Comparison of ENCODE assay signal across 9 cellular contexts in genomic region chr6:43714311-43715055, GRCh38. TPM values are rescaled to one million over a fixed set of nuclear protein-coding genes. Genes with fewer than 3 reads are reported as not detected.
DNase-seq lines count a peak whose midpoint lies in the region; ATAC-seq, FAIRE-seq and TF ChIP-seq lines count a peak whose summit lies in the region.
"Had no signal": no experiment of that assay in that cellular context is flagged by ENCODE, and none has a peak within 500 bp of the region (broad histone marks: within the 10 kb centered on the region; RNA-seq: fewer than 3 reads in every experiment).

No MANE protein-coding gene starts in this region.

- H3K14ac ChIP-seq in H1 (ENCODE audit: insufficient read length), result no peak overlapping the region

- H3K79me1 ChIP-seq in H1 (ENCODE audit: low read depth, low read length), result no peaks in the 10 kb centered on the region

- H3K27me3 ChIP-seq in AG04450 (ENCODE audit: control insufficient read depth, insufficient read depth, low read length) (peaks cover 6% of the 10 kb centered on the region), H1 (replicated peaks in 1 of 4; ENCODE audit: control insufficient read depth in 3 of 4, extremely low read depth in 1 of 4, insufficient read depth in 3 of 4, low read length in 3 of 4) (no peaks in the 10 kb centered on the region)
- H3K27me3 ChIP-seq in CD4-positive, alpha-beta memory T cell (ENCODE audit: insufficient read depth, low read length), result no peaks in the 10 kb centered on the region

- H3K4me1 Mint-ChIP-seq in CD4-positive, alpha-beta memory T cell, result peaks cover 0 to 1% (median 0%) of the 10 kb centered on the region in 4 donors

- H3K4ac ChIP-seq in H1 (replicated peaks; ENCODE audit: insufficient read length, low read depth, low read length), result no peak overlapping the region

- DNase-seq in AG04450 (ENCODE audit: low read depth, low spot score), result peak; percentile 61
- DNase-seq in H1 (ENCODE audit: low read depth in 1 of 2, low spot score in 2 of 2), result no peak
- DNase-seq in putamen (ENCODE audit: low spot score), result no peak
- no peak for DNase-seq in CD4-positive, alpha-beta memory T cell
- DNase-seq in NCI-H2107 treated with DMSO at 0.1 percent for 48 hours (lab: John Stamatoyannopoulos, UW; ENCODE audit: unreplicated experiment), result no peak
- DNase-seq: CD4-positive, CD25-positive, alpha-beta regulatory T cell had no signal

- no peak for TF ChIP-seq EP300 in H1 (IDR thresholded peaks at IDR 0.05; ENCODE audit: borderline replicate concordance in 1 of 2, low read depth in 2 of 2, low read length in 2 of 2)

- H3K18ac ChIP-seq in H1 (ENCODE audit: extremely low read depth, low read length), result no peak overlapping the region; the same call in 1 of the 2 replicates

- CTCF ChIA-PET in AG04450 (lab: Charles Lee) (interaction anchor here (0.7 to 1.9 kb wide), 3 partner anchors 10 to 364 kb away, joined by 3 to 7 read pairs (median 5); no protein-coding TSS in a partner anchor), H1 (lab: Charles Lee; ENCODE audit: partially characterized antibody) (interaction anchor here (0.6 to 3.6 kb wide), 15 partner anchors 8 to 364 kb away, joined by 3 to 26 read pairs (median 3); partner anchors contain the start of gene VEGFA)
- CTCF ChIA-PET in CD4-positive, alpha-beta memory T cell (lab: Charles Lee; ENCODE audit: partially characterized antibody), result interaction anchor here (1.0 to 1.3 kb wide), 2 partner anchors 10 to 55 kb away, joined by 3 to 6 read pairs; no protein-coding TSS in a partner anchor

- no peaks in the 10 kb centered on the region for H3K9me3 ChIP-seq in AG04450 (ENCODE audit: control insufficient read depth, insufficient read depth, low read length)
- H3K9me3 ChIP-seq in H1 (ENCODE audit: insufficient read depth in 2 of 2, low read depth in 1 of 2, low read length in 1 of 2), result no peaks in the 10 kb centered on the region
- no peaks in the 10 kb centered on the region for H3K9me3 ChIP-seq in CD4-positive, alpha-beta memory T cell (ENCODE audit: control insufficient read depth in 1 of 2, low read length in 2 of 2)

- peak overlapping the region; percentile 67 for H4K91ac ChIP-seq in H1 (replicated peaks; ENCODE audit: insufficient read length, low read length)

- H3K4me3 ChIP-seq in AG04450 (ENCODE audit: low read depth, low read length), result no peak overlapping the region
- H3K4me3 ChIP-seq in H1 (ENCODE audit: extremely low read depth in 1 of 4, insufficient read depth in 2 of 4, low read depth in 3 of 4, low read length in 4 of 4), result no peak overlapping the region
- no peak overlapping the region for H3K4me3 ChIP-seq in CD4-positive, alpha-beta memory T cell (ENCODE audit: low read length in 2 of 2)

- H3K4me3 Mint-ChIP-seq in CD4-positive, alpha-beta memory T cell, result no peak overlapping the region

- POLR2A ChIA-PET in AG04450 (lab: Yijun Ruan, JAX), result interaction anchor here (0.9 to 1.6 kb wide), 4 partner anchors 10 to 55 kb away, joined by 3 to 6 read pairs (median 4); partner anchors contain the start of gene VEGFA
- POLR2A ChIA-PET in H1 (lab: Charles Lee; ENCODE audit: partially characterized antibody), result interaction anchor here (0.5 to 3.3 kb wide), 8 partner anchors 8 to 96 kb away, joined by 3 to 17 read pairs (median 4); partner anchors contain the start of gene VEGFA
- POLR2A ChIA-PET in CD4-positive, alpha-beta memory T cell (lab: Charles Lee; ENCODE audit: partially characterized antibody), result no interaction called here

- H3K9me3 Mint-ChIP-seq in CD4-positive, alpha-beta memory T cell, result no peaks in the 10 kb centered on the region
- H3K9me3 Mint-ChIP-seq: CD4-positive, CD25-positive, alpha-beta regulatory T cell had no signal

- TF ChIP-seq CTCF in AG04450 (IDR thresholded peaks at IDR 0.05; ENCODE audit: low read depth, low read length) (no peak), H1 (IDR thresholded peaks at IDR 0.05; ENCODE audit: control extremely low read depth in 1 of 3, insufficient read depth in 1 of 3, low read depth in 1 of 3, low read length in 3 of 3) (no peak)

- H2BK120ac ChIP-seq in H1 (replicated peaks; ENCODE audit: low read depth, low read length), result no peak overlapping the region

- H2BK5ac ChIP-seq in H1 (ENCODE audit: low read depth, low read length), result peak overlapping the region; percentile 66; the same call in 1 of the 2 replicates

- H4K5ac ChIP-seq in H1 (ENCODE audit: insufficient read length, low read depth, low read length), result no peak overlapping the region

- H2BK15ac ChIP-seq in H1 (ENCODE audit: low read length), result no peak overlapping the region

- WGBS in H1 (ENCODE audit: extremely low coverage in 1 of 2, insufficient coverage in 1 of 2, insufficient read length in 1 of 2, insufficient replicate concordance in 2 of 2, low coverage in 1 of 2, low lambda C conversion rate in 2 of 2, missing lambda C conversion rate in 1 of 2), 2 experiments, result 73% methylated on average over 8 of the region's 9 CpGs; no CpG with 5 or more reads in 1 of the 2 experiments

- no peaks in the 10 kb centered on the region for H3K36me3 ChIP-seq in H1 (ENCODE audit: control insufficient read depth in 2 of 4, insufficient read depth in 4 of 4, low read length in 3 of 4)
- H3K36me3 ChIP-seq in CD4-positive, alpha-beta memory T cell (ENCODE audit: insufficient read depth, low read length), result no peaks in the 10 kb centered on the region

- no peak for TF ChIP-seq POLR2A in H1 (IDR thresholded peaks at IDR 0.05; ENCODE audit: control extremely low read depth in 1 of 2, low read depth in 2 of 2, low read length in 2 of 2)

- H3K23ac ChIP-seq in H1 (ENCODE audit: insufficient read length), result no peak overlapping the region

- no peak overlapping the region for H3K56ac ChIP-seq in H1 (replicated peaks; ENCODE audit: insufficient read length, low read depth, low read length)

- H3K9ac ChIP-seq in H1 (replicated peaks in 1 of 4; ENCODE audit: extremely low read depth in 1 of 4, low read depth in 3 of 4, low read length in 3 of 4), result no peak overlapping the region

- no peak for FAIRE-seq in H1 (lab: Jason Lieb, UNC)

- H3K4me2 ChIP-seq in H1 (ENCODE audit: insufficient read depth in 1 of 2, low read depth in 2 of 2, low read length in 2 of 2), result 0 out of 4 replicates have a peak overlapping the region, but pooled peaks of 1 of the 2 experiments have one; percentile 11

- H3K27me3 Mint-ChIP-seq in CD4-positive, alpha-beta memory T cell, result peaks cover 15 to 16% of the 10 kb centered on the region in 2 donors

- peaks cover 0 to 10% (median 5%) of the 10 kb centered on the region in 4 experiments; a peak in 5 of 7 replicates for H3K4me1 ChIP-seq in H1 (replicated peaks in 1 of 4; ENCODE audit: control insufficient read depth in 3 of 4, insufficient read depth in 4 of 4, low read length in 3 of 4)
- H3K4me1 ChIP-seq in CD4-positive, alpha-beta memory T cell (ENCODE audit: insufficient read depth, low read length), result peaks cover 2% of the 10 kb centered on the region

- no peak for TF ChIP-seq RAD21 in H1 (IDR thresholded peaks at IDR 0.05 in 1 of 2, conservative IDR thresholded peaks at IDR 0.05 in 1 of 2; ENCODE audit: low read depth in 2 of 2, low read length in 2 of 2)

- H3K79me2 ChIP-seq in H1 (ENCODE audit: control insufficient read depth in 1 of 2, insufficient read depth in 2 of 2, low read length in 2 of 2), result no peaks in the 10 kb centered on the region

- peak; percentile 8 for ATAC-seq in GM19455 (IDR thresholded peaks at IDR 0.05; ENCODE audit: unreplicated experiment)
- ATAC-seq in HG03354 (IDR thresholded peaks at IDR 0.05; ENCODE audit: poor library complexity, severe bottlenecking, unreplicated experiment), result peak; percentile 30
- no peak for ATAC-seq in GM21367 (IDR thresholded peaks at IDR 0.05; ENCODE audit: unreplicated experiment)

- H3K27ac ChIP-seq in AG04450 (ENCODE audit: low read depth, low read length) (peak overlapping the region; percentile 31), H1 (ENCODE audit: low read depth, low read length) (no peak overlapping the region)
- H3K27ac ChIP-seq in CD4-positive, alpha-beta memory T cell (ENCODE audit: low read depth, low read length), result no peak overlapping the region

- H4K20me1 ChIP-seq in H1 (replicated peaks in 1 of 2; ENCODE audit: control insufficient read depth in 1 of 2, insufficient read depth in 2 of 2, low read length in 2 of 2), result no peaks in the 10 kb centered on the region

- H2BK20ac ChIP-seq in H1 (ENCODE audit: low read length), result peak overlapping the region; percentile 75; the same call in 1 of the 2 replicates

- intact Hi-C loops in CD4-positive, alpha-beta memory T cell (cut with micrococcal nuclease), result no loop called here

- H3K27ac Mint-ChIP-seq in CD4-positive, alpha-beta memory T cell, result no peak overlapping the region

- H2AK5ac ChIP-seq in H1 (ENCODE audit: low read depth, low read length), result no peak overlapping the region

- H4K8ac ChIP-seq in H1 (ENCODE audit: extremely low read depth, insufficient read depth, low read length), result no peak overlapping the region

- peak overlapping the region; percentile 63; the same call in 1 of the 2 replicates for H2BK12ac ChIP-seq in H1 (ENCODE audit: low read depth, low read length)

- no peaks in the 10 kb centered on the region for H3K23me2 ChIP-seq in H1 (ENCODE audit: low read depth, low read length)

- peak overlapping the region; percentile 72; the same call in 1 of the 2 replicates for H2AFZ ChIP-seq in H1 (ENCODE audit: low read length)

- no peaks in the 10 kb centered on the region for H3K36me3 Mint-ChIP-seq in CD4-positive, alpha-beta memory T cell
- H3K36me3 Mint-ChIP-seq: CD4-positive, CD25-positive, alpha-beta regulatory T cell had no signal

RNA-seq across cellular contexts. Expression of gene MRPS18A, which starts 26.9 kb away (rescaled TPM):
- polyA plus RNA-seq in AG04450 (2011; rRNA removed) (41.0 and 59.7 TPM in 2 replicates), H1 (2011; rRNA removed) (121 and 129 TPM in 2 replicates)
- 43.1 and 62.5 TPM in 2 replicates for polyA minus RNA-seq in AG04450 (2011; rRNA and poly(A)+ RNA removed)
- total RNA-seq in H1 (2021; fragmentation: NEBNext Ultra II Directional; extraction: Animal tissue kit (Norgen Biotek cat#: 25700)), result 48.3 and 52.1 TPM in 2 replicates
- 115 TPM for polyA plus RNA-seq in H1 (2011; cell fraction: cytosol; rRNA removed)
- polyA plus RNA-seq in H1 (2011; cell fraction: nucleus; rRNA removed), result 95.2 TPM
- polyA plus RNA-seq in H1 (2012, experiment 1 of 2), result 70.4 to 84.7 TPM (median 74.9 TPM) in 4 replicates
- polyA plus RNA-seq in H1 (2012, experiment 2 of 2), result 103 TPM
- polyA plus RNA-seq in H1 (2013, experiment 1 of 2), result 61.3 TPM
- 58.7 TPM for polyA plus RNA-seq in H1 (2013, experiment 2 of 2)
- polyA minus RNA-seq in H1 (2011; rRNA and poly(A)+ RNA removed), result 95.6 and 97.8 TPM in 2 replicates
- 36.3 TPM for polyA minus RNA-seq in H1 (2011; cell fraction: cytosol; rRNA and poly(A)+ RNA removed)
- 63.1 TPM for polyA minus RNA-seq in H1 (2011; cell fraction: nucleus; rRNA and poly(A)+ RNA removed)
- total RNA-seq in CD4-positive, alpha-beta memory T cell, result 10 to 100 TPM; 31.3 to 32.4 TPM
- polyA plus RNA-seq in CD4-positive, alpha-beta memory T cell, result 10 to 100 TPM; 62.6 to 86.1 TPM

RNA-seq across cellular contexts. Expression of gene VEGFA, which starts 55.5 kb away (rescaled TPM):
- polyA plus RNA-seq in AG04450 (2011; rRNA removed) (189 and 239 TPM in 2 replicates), H1 (2011; rRNA removed) (58.5 and 78.3 TPM in 2 replicates)
- 261 and 387 TPM in 2 replicates for polyA minus RNA-seq in AG04450 (2011; rRNA and poly(A)+ RNA removed)
- total RNA-seq in H1 (2021; fragmentation: NEBNext Ultra II Directional; extraction: Animal tissue kit (Norgen Biotek cat#: 25700)), result 40.7 and 42.2 TPM in 2 replicates
- 91.7 TPM for polyA plus RNA-seq in H1 (2011; cell fraction: cytosol; rRNA removed)
- 197 TPM for polyA plus RNA-seq in H1 (2011; cell fraction: nucleus; rRNA removed)
- polyA plus RNA-seq in H1 (2012, experiment 1 of 2), result 39.9 to 45.4 TPM (median 43.0 TPM) in 4 replicates
- 28.1 TPM for polyA plus RNA-seq in H1 (2012, experiment 2 of 2)
- polyA plus RNA-seq in H1 (2013, experiment 1 of 2), result 33.6 TPM
- 37.0 TPM for polyA plus RNA-seq in H1 (2013, experiment 2 of 2)
- polyA minus RNA-seq in H1 (2011; rRNA and poly(A)+ RNA removed), result 167 and 198 TPM in 2 replicates
- 42.9 TPM for polyA minus RNA-seq in H1 (2011; cell fraction: cytosol; rRNA and poly(A)+ RNA removed)
- 91.6 TPM for polyA minus RNA-seq in H1 (2011; cell fraction: nucleus; rRNA and poly(A)+ RNA removed)
- total RNA-seq in CD4-positive, alpha-beta memory T cell, result 1 to 10 TPM in 1 of 2 experiments, under 1 TPM in 1; 0.29 to 1.1 TPM
- not detected for polyA plus RNA-seq in CD4-positive, alpha-beta memory T cell

Comparison
In these comparisons a context has a peak if more than half of its experiments do, and no peak if none do; other contexts are left out.
1. RNA of gene VEGFA, which starts 55.5 kb away (polyA plus RNA-seq): 189 to 239 TPM in AG04450 and 28.1 to 197 TPM in H1; not detected in CD4-positive, alpha-beta memory T cell; every median in the first group is over 10 times any median in the second.